Comparison of ENCODE assay signal across 23 cellular contexts in the genomic region with DNA sequence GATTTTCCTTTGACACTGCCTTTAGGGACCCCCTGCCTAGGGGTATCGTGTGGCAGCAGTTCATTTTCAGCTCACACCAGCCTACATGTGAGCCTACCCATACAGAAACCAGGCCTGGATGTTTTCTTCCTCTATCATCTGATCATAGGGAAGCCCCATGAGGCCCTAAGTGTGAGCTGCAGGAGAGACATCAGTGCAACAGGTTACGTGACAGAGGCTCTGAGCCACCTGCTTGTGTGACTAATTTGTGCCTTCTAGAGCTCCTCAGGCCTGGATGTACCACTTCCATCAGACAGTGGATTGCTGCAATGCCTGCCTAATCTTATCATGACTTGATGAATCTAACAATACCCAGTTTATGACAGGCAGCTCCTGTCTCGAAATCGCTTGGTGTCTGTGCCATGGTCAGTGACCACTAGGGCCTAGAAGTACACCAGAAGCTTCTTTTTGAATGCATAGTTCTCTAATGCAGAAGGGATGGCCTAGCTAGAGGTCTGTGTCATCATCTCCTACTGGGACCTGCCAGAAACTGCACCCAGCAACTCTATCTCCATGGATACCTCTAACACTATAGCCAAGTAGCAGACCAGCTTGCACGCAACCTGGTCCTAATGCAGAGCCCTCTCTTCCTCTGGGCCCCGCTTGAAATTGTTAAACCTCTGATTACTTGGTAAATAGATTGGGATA.
DNase-seq lines count a peak whose midpoint lies in the region; ATAC-seq and TF ChIP-seq lines count a peak whose summit lies in the region.
"Had no signal": no experiment of that assay in that cellular context is flagged by ENCODE, and none has a peak within 500 bp of the region (broad histone marks: within the 10 kb centered on the region; RNA-seq: fewer than 3 reads in every experiment).

No MANE protein-coding gene starts in this region.

- no peaks in the 10 kb centered on the region for H3F3A ChIP-seq in SK-N-SH (replicated peaks; ENCODE audit: insufficient read depth)

- H3K9me3 ChIP-seq in SK-N-SH (no peaks in the 10 kb centered on the region), esophagus muscularis mucosa (no peaks in the 10 kb centered on the region)
- H3K9me3 ChIP-seq: HAP-1, SJCRH30 had no signal

- no peak for TF ChIP-seq POLR2A in esophagus muscularis mucosa (IDR thresholded peaks at IDR 0.05; ENCODE audit: low read depth)

- H3K4me2 ChIP-seq in SK-N-SH = no peak overlapping the region
- H3K4me2 ChIP-seq: BLaER1 treated with 17β-estradiol and CSF1 and Interleukin-3, amounts not matched to agents 10 nM and 100 nM had no signal

- H3K4me1 ChIP-seq in SK-N-SH (ENCODE audit: control insufficient read depth in 1 of 2, insufficient read depth in 2 of 2, low read depth in 1 of 2, low read length in 1 of 2) (peaks cover 0 to 19% of the 10 kb centered on the region in 2 experiments; a peak in 2 of 4 replicates), esophagus muscularis mucosa (no peaks in the 10 kb centered on the region)
- H3K4me1 ChIP-seq: HAP-1 had no signal

- intact Hi-C loops in esophagus muscularis mucosa (cut with DNase I) = no loop called here

- peaks cover 29% of the 10 kb centered on the region; the same call in 1 of the 2 replicates for H3K27me3 ChIP-seq in SK-N-SH (ENCODE audit: insufficient read depth)
- H3K27me3 ChIP-seq in esophagus muscularis mucosa = peaks cover 0 to 37% (median 0%) of the 10 kb centered on the region in 4 donors
- H3K27me3 ChIP-seq: BLaER1 treated with 17β-estradiol and CSF1 and Interleukin-3, amounts not matched to agents 10 nM and 100 nM; SJCRH30 had no signal

- H3K27ac ChIP-seq in SK-N-SH (ENCODE audit: low read depth in 2 of 2, low read length in 1 of 2) = peak overlapping the region in 1 of 2 experiments; percentile 39; a peak in 1 of 4 replicates
- no peak overlapping the region for H3K27ac ChIP-seq in esophagus muscularis mucosa (replicated peaks in 1 of 4)
- H3K27ac ChIP-seq: BLaER1 treated with 17β-estradiol and CSF1 and Interleukin-3, amounts not matched to agents 10 nM and 100 nM; SJCRH30 had no signal

- TF ChIP-seq CTCF in SK-N-SH (IDR thresholded peaks at IDR 0.05) = no peak
- no peak for TF ChIP-seq CTCF in esophagus muscularis mucosa (IDR thresholded peaks at IDR 0.05)

- no peak overlapping the region for H3K4me3 Mint-ChIP-seq in activated T-cell treated with anti-CD3 and anti-CD28 coated beads, Interleukin-2, amount 50 U/mL, for 72 hours
- H3K4me3 Mint-ChIP-seq: CD4-positive, alpha-beta memory T cell had no signal

- no peak overlapping the region for H3K27ac Mint-ChIP-seq in activated T-cell treated with anti-CD3 and anti-CD28 coated beads, Interleukin-2, amount 50 U/mL, for 72 hours
- H3K27ac Mint-ChIP-seq: CD4-positive, alpha-beta memory T cell had no signal

- H3K4me1 Mint-ChIP-seq in activated T-cell treated with anti-CD3 and anti-CD28 coated beads, Interleukin-2, amount 50 U/mL, for 72 hours (ENCODE audit: low read depth) = no peaks in the 10 kb centered on the region

- no peaks in the 10 kb centered on the region for H3K36me3 Mint-ChIP-seq in activated T-cell treated with anti-CD3 and anti-CD28 coated beads, Interleukin-2, amount 50 U/mL, for 72 hours (ENCODE audit: insufficient read depth in 2 of 2)
- H3K36me3 Mint-ChIP-seq: CD4-positive, alpha-beta memory T cell had no signal

- no peak overlapping the region for H3K4me3 ChIP-seq in SK-N-SH (ENCODE audit: low read depth in 2 of 2, low read length in 1 of 2)
- no peak overlapping the region for H3K4me3 ChIP-seq in esophagus muscularis mucosa
- H3K4me3 ChIP-seq: BLaER1 treated with 17β-estradiol and CSF1 and Interleukin-3, amounts not matched to agents 10 nM and 100 nM; HAP-1; SJCRH30 had no signal

- H3K79me2 ChIP-seq in SK-N-SH (ENCODE audit: insufficient read depth) = no peaks in the 10 kb centered on the region

- H3K9ac ChIP-seq in SK-N-SH = no peak overlapping the region
- H3K9ac ChIP-seq: BLaER1 treated with 17β-estradiol and CSF1 and Interleukin-3, amounts not matched to agents 10 nM and 100 nM had no signal

- no peak for DNase-seq in activated T-cell treated with anti-CD3 and anti-CD28 coated beads, Interleukin-2, amount 50 U/mL, for 72 hours
- no peak for DNase-seq in activated T-cell treated with anti-CD3 and anti-CD28 coated beads, Interleukin-2, amount 50 U/mL, for 48 hours
- peak; percentile 39 for DNase-seq in SK-N-SH
- peak; percentile 85 for DNase-seq in esophagus muscularis mucosa (ENCODE audit: extremely low spot score)
- DNase-seq in kidney glomerular epithelial cell (lab: John Stamatoyannopoulos, UW) = no peak
- no peak for DNase-seq in NCI-H1436 treated with DMSO at 0.1 percent for 48 hours (lab: John Stamatoyannopoulos, UW)
- no peak for DNase-seq in DMS53 (lab: John Stamatoyannopoulos, UW)
- DNase-seq: CD4-positive, alpha-beta memory T cell; COR-L47; GOT3; Kasumi-1; NCI-H1092 treated with DMSO at 0.1 percent for 48 hours; NCI-H1436; NCI-H187 treated with DMSO at 0.1 percent for 48 hours; NCI-H446; NCI-H524 treated with DMSO at 0.1 percent for 48 hours; NCI-H774; PC-3; SJCRH30 had no signal

- POLR2A ChIA-PET in SK-N-SH (lab: Yijun Ruan, JAX) = no interaction called here

- H3K9me2 ChIP-seq in SK-N-SH = no peaks in the 10 kb centered on the region

- no peak overlapping the region for H2AFZ ChIP-seq in SK-N-SH (ENCODE audit: low read depth)

- no peaks in the 10 kb centered on the region for H3K9me3 Mint-ChIP-seq in activated T-cell treated with anti-CD3 and anti-CD28 coated beads, Interleukin-2, amount 50 U/mL, for 72 hours

- no peaks in the 10 kb centered on the region for H4K20me1 ChIP-seq in SK-N-SH (ENCODE audit: insufficient read depth)
- H4K20me1 ChIP-seq: BLaER1 treated with 17β-estradiol and CSF1 and Interleukin-3, amounts not matched to agents 10 nM and 100 nM had no signal

- ATAC-seq in activated T-cell treated with anti-CD3 and anti-CD28 coated beads, Interleukin-2, amount 50 U/mL, for 72 hours (replicated peaks in 1 of 2) = peak; percentile 27 to 39
- ATAC-seq: HepG2, PC-3, Right ventricle myocardium inferior had no signal

- H3K27me3 Mint-ChIP-seq in activated T-cell treated with anti-CD3 and anti-CD28 coated beads, Interleukin-2, amount 50 U/mL, for 72 hours (ENCODE audit: low read depth) = peaks cover 17% of the 10 kb centered on the region

- no peak for TF ChIP-seq RAD21 in SK-N-SH (IDR thresholded peaks at IDR 0.05; ENCODE audit: low read length)

- CTCF ChIA-PET in SK-N-SH (lab: Yijun Ruan, JAX) = interaction anchor here (0.6 to 1.4 kb wide), 9 partner anchors 9 to 97 kb away, joined by 3 to 6 read pairs (median 5); no protein-coding TSS in a partner anchor

- TF ChIP-seq EP300 in SK-N-SH (IDR thresholded peaks at IDR 0.05; ENCODE audit: borderline replicate concordance in 1 of 2, low read depth in 1 of 2, low read length in 1 of 2) = no peak
- TF ChIP-seq EP300 in esophagus muscularis mucosa (IDR thresholded peaks at IDR 0.05) = no peak

- H3K36me3 ChIP-seq in SK-N-SH (replicated peaks in 1 of 2; ENCODE audit: control insufficient read depth in 1 of 2, insufficient read depth in 2 of 2, low read length in 1 of 2) = no peaks in the 10 kb centered on the region
- H3K36me3 ChIP-seq in esophagus muscularis mucosa = no peaks in the 10 kb centered on the region
- H3K36me3 ChIP-seq: BLaER1 treated with 17β-estradiol and CSF1 and Interleukin-3, amounts not matched to agents 10 nM and 100 nM; HAP-1; SJCRH30 had no signal

- 41% methylated on average over 5 of the region's 6 CpGs for WGBS in SK-N-SH (ENCODE audit: low lambda C conversion rate)
- WGBS in esophagus muscularis mucosa = 90% methylated on average over 6 of the region's 6 CpGs

TF ChIP-seq in SK-N-SH, 30 proteins besides CTCF, POLR2A, EP300 and RAD21 (continues in another document):
- TF ChIP-seq JUND (IDR thresholded peaks at IDR 0.05) (no peak), RCOR1 (IDR thresholded peaks at IDR 0.05; ENCODE audit: low read length) (no peak), ELF1 (IDR thresholded peaks at IDR 0.05) (no peak), RFX5 (IDR thresholded peaks at IDR 0.05; ENCODE audit: low read length) (no peak), GABPA (IDR thresholded peaks at IDR 0.05; ENCODE audit: low read depth) (no peak), TEAD4 (IDR thresholded peaks at IDR 0.05; ENCODE audit: borderline replicate concordance, insufficient read depth) (no peak), FOXM1 (IDR thresholded peaks at IDR 0.05; ENCODE audit: low read depth) (no peak)
- TF ChIP-seq, protein P1, sequence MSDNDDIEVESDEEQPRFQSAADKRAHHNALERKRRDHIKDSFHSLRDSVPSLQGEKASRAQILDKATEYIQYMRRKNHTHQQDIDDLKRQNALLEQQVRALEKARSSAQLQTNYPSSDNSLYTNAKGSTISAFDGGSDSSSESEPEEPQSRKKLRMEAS (IDR thresholded peaks at IDR 0.05; ENCODE audit: low read depth) = no peak
- TF ChIP-seq, protein P2, sequence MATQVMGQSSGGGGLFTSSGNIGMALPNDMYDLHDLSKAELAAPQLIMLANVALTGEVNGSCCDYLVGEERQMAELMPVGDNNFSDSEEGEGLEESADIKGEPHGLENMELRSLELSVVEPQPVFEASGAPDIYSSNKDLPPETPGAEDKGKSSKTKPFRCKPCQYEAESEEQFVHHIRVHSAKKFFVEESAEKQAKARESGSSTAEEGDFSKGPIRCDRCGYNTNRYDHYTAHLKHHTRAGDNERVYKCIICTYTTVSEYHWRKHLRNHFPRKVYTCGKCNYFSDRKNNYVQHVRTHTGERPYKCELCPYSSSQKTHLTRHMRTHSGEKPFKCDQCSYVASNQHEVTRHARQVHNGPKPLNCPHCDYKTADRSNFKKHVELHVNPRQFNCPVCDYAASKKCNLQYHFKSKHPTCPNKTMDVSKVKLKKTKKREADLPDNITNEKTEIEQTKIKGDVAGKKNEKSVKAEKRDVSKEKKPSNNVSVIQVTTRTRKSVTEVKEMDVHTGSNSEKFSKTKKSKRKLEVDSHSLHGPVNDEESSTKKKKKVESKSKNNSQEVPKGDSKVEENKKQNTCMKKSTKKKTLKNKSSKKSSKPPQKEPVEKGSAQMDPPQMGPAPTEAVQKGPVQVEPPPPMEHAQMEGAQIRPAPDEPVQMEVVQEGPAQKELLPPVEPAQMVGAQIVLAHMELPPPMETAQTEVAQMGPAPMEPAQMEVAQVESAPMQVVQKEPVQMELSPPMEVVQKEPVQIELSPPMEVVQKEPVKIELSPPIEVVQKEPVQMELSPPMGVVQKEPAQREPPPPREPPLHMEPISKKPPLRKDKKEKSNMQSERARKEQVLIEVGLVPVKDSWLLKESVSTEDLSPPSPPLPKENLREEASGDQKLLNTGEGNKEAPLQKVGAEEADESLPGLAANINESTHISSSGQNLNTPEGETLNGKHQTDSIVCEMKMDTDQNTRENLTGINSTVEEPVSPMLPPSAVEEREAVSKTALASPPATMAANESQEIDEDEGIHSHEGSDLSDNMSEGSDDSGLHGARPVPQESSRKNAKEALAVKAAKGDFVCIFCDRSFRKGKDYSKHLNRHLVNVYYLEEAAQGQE (IDR thresholded peaks at IDR 0.05; ENCODE audit: low read depth, low read length) = no peak

Comparison
In these comparisons a context has a peak if more than half of its experiments do, and no peak if none do; other contexts are left out.
1. DNase-seq: peak in SK-N-SH (single experiment) and esophagus muscularis mucosa (single experiment); none in activated T-cell treated with anti-CD3 and anti-CD28 coated beads, Interleukin-2, amount 50 U/mL, for 72 hours (0 of 2), activated T-cell treated with anti-CD3 and anti-CD28 coated beads, Interleukin-2, amount 50 U/mL, for 48 hours (0 of 2), kidney glomerular epithelial cell (single experiment), NCI-H1436 treated with DMSO at 0.1 percent for 48 hours (single experiment) and DMS53 (single experiment).